ENCODE assay signal across 8 cellular contexts in the genomic region with DNA sequence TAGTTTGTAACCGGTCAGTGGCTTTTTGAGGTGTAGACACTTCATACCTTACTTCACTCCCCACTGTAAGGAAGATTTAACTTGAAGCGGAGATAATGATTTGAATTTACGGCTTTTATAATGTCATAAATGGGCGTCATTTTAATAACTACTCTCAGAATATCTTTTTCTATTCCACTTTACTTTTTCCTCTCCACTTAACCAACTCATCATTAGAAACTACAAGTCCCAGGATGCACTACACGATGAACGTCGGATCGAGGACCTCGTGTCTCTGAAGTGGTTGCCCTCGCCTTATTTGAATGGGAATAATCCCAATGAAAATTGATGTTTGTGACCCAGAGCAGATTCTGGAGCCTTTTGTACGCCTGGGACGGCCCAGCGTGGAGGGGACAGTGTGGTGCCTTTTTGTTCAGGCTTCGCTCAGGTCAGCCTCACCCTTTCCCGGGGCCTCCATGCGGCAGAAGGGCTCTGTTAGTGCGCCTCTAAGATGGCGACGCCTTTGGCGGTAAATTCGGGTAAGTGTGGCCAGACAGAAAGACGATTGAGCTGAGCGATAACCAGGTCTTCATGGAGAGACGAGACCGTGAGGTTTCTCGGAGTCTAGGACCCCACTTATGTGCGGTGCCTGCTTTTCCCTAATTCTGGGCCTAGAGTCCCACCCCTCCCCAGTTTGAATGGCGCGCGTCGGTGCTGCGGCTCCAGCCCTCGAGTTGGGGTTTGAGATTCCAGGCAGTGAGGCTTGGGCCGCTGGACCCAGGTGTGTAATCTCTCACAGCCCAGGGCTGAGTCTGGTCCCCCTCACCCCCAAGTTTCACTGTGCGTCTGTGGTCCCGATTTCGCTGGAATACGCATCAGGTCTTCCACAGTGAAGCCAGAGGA. TPM values are rescaled to one million over a fixed set of nuclear protein-coding genes. Genes with fewer than 3 reads are reported as not detected.
A peak's percentile ranks its signal among the peaks of the same experiment; 100 is the strongest.
DNase-seq lines count a peak whose midpoint lies in the region; ATAC-seq and TF ChIP-seq lines count a peak whose summit lies in the region.

Gene NUP205, plus strand, starts transcription at position 463 of the 882 bp plus-strand sequence. Its CDS starts 28 bp downstream, at position 491.

- H3K79me2 ChIP-seq in KMS-11 (ENCODE audit: insufficient read depth, low read depth) = peaks cover 51% of the 10 kb centered on the region

- H3K36me3 ChIP-seq in KMS-11 (ENCODE audit: insufficient read depth) = no peaks in the 10 kb centered on the region; the same call in 1 of the 2 replicates

- no peaks in the 10 kb centered on the region for H3K9me3 Mint-ChIP-seq in natural killer cell

- TF ChIP-seq CTCF in KMS-11 (conservative IDR thresholded peaks at IDR 0.05; ENCODE audit: low read depth, low read length) (no peak), fibroblast of mammary gland (conservative IDR thresholded peaks at IDR 0.05; ENCODE audit: control insufficient read depth, insufficient read depth, low read depth, low read length) (no peak), natural killer cell (IDR thresholded peaks at IDR 0.05) (no peak)

- intact Hi-C loops in natural killer cell (cut with micrococcal nuclease) = loop anchor here (1.0 to 10.0 kb wide), 4 partner anchors 47 to 276 kb away; partner anchors contain the start of genes CNOT4 and STMP1

- H3K27ac Mint-ChIP-seq in natural killer cell = no peak within 1 kb of the TSS

- peak within 1 kb of the TSS; percentile 97 for H3K27ac ChIP-seq in KMS-11

- H3K9ac ChIP-seq in KMS-11 = peak within 1 kb of the TSS; percentile 99

- H3K4me1 ChIP-seq in KMS-11 (ENCODE audit: low read depth, poor library complexity, severe bottlenecking) = peaks cover 24% of the 10 kb centered on the region

- H3K27me3 Mint-ChIP-seq in natural killer cell (ENCODE audit: low read depth in 2 of 2) = peaks cover 0 to 5% of the 10 kb centered on the region in 2 donors

- DNase-seq in Daoy (ENCODE audit: low read depth) (peak; percentile 77), RPMI7951 (ENCODE audit: low read depth) (peak; percentile 82), activated T-helper 1 cell treated with Interleukin-2 at 50 U/mL for 16 hours (ENCODE audit: low read depth) (peak; percentile 48), fibroblast of mammary gland (ENCODE audit: low read depth) (peak; percentile 85), natural killer cell (peak; percentile 79)
- DNase-seq in stimulated activated naive CD4-positive, alpha-beta T cell (lab: John Stamatoyannopoulos, UW) = peak; percentile 49 to 96 (median 88)

- no peaks in the 10 kb centered on the region for H3K36me3 Mint-ChIP-seq in natural killer cell

- no peaks in the 10 kb centered on the region for H3K27me3 ChIP-seq in KMS-11 (ENCODE audit: insufficient read depth, low read depth)

- H3K4me3 Mint-ChIP-seq in natural killer cell = no peak within 1 kb of the TSS

- H4K20me1 ChIP-seq in KMS-11 (ENCODE audit: insufficient read depth) = peaks cover 9% of the 10 kb centered on the region; the same call in 1 of the 2 replicates

- peak within 1 kb of the TSS; percentile 90 for H2AFZ ChIP-seq in KMS-11 (ENCODE audit: low read depth)

- H3K4me1 Mint-ChIP-seq in natural killer cell = peaks cover 0 to 20% of the 10 kb centered on the region in 2 donors

- peak within 1 kb of the TSS; percentile 86 for H3K4me2 ChIP-seq in KMS-11

- ATAC-seq in GM21786 (IDR thresholded peaks at IDR 0.05; ENCODE audit: unreplicated experiment) (peak; percentile 64), natural killer cell (peak; percentile 88 to 93 (median 90))

- peak within 1 kb of the TSS; percentile 84 for H3K4me3 ChIP-seq in KMS-11 (IDR thresholded peaks at IDR 0.05; ENCODE audit: insufficient read depth, low read depth, low read length)
- H3K4me3 ChIP-seq in fibroblast of mammary gland (ENCODE audit: control insufficient read depth, low read depth, low read length) = peak within 1 kb of the TSS; percentile 100

RNA-seq across cellular contexts. Expression of gene NUP205, which starts in this region (rescaled TPM):
- total RNA-seq in Daoy (2014; rRNA removed; shearing (Covaris generic)) = 101 and 102 TPM in 2 replicates
- 90.1 and 100 TPM in 2 replicates for total RNA-seq in RPMI7951 (2014; rRNA removed; shearing (Covaris generic))
- 10 to 100 TPM; 45.6 to 55.1 (median 53.7) TPM for total RNA-seq in natural killer cell

Comparison
In these comparisons a context has a peak if more than half of its experiments do, and no peak if none do; other contexts are left out.
1. Peak in every context shown above with its lines: DNase-seq, ATAC-seq, H3K4me3 ChIP-seq and H3K27ac ChIP-seq.